In genomic region chr2:239400907-239401449, GRCh38 we compare ENCODE assay signal across 8 cellular contexts. TPM values are rescaled to one million over a fixed set of nuclear protein-coding genes. Genes with fewer than 3 reads are reported as not detected.
DNase-seq lines count a peak whose midpoint lies in the region; ATAC-seq and TF ChIP-seq lines count a peak whose summit lies in the region.

Gene HDAC4, minus strand, starts transcription at chr2:239401020. Its CDS starts 48,321 bp downstream, at chr2:239352699.

- H3K36me3 ChIP-seq in kidney epithelial cell (ENCODE audit: control insufficient read depth, insufficient read depth, low read length), result no peaks in the 10 kb centered on the region

- peak; percentile 90 for ATAC-seq in GM19328 (IDR thresholded peaks at IDR 0.05; ENCODE audit: unreplicated experiment)
- ATAC-seq in HG03469 (IDR thresholded peaks at IDR 0.05; ENCODE audit: unreplicated experiment), result peak; percentile 69

- peak within 1 kb of the TSS; percentile 92 for H3K4me3 ChIP-seq in kidney epithelial cell (ENCODE audit: low read depth, low read length)

- no peaks in the 10 kb centered on the region for H3K27me3 ChIP-seq in kidney epithelial cell (ENCODE audit: control insufficient read depth, insufficient read depth, low read length)

- DNase-seq in AML-193 (lab: John Stamatoyannopoulos, UW), result peak; percentile 93 to 97
- DNase-seq in NCI-H526 (lab: John Stamatoyannopoulos, UW), result peak; percentile 99 to 100
- DNase-seq in activated CD4-positive, alpha-beta T cell treated with anti-CD3 and anti-CD28 coated beads for 48 hours, result peak; percentile 99
- DNase-seq in kidney epithelial cell (ENCODE audit: low read depth), result peak; percentile 84
- peak; percentile 99 for DNase-seq in stimulated activated CD4-positive, alpha-beta T cell treated with anti-CD3 and anti-CD28 coated beads, Interleukin-15, amount 100 ng/mL, for 24 hours

- no peak for TF ChIP-seq CTCF in kidney epithelial cell (IDR thresholded peaks at IDR 0.05; ENCODE audit: insufficient read depth, low read length, poor library complexity, severe bottlenecking)

- H3K27ac ChIP-seq in cingulate gyrus (ENCODE audit: low read depth, low read length), result peak within 1 kb of the TSS; percentile 100

RNA-seq across cellular contexts. Expression of gene HDAC4, which starts in this region (rescaled TPM):
- total RNA-seq in kidney epithelial cell, result 6.8 and 7.8 TPM in 2 replicates

Comparison
In these comparisons a context has a peak if more than half of its experiments do, and no peak if none do; other contexts are left out.
1. Peak in every context shown above with its lines: DNase-seq, ATAC-seq, H3K4me3 ChIP-seq and H3K27ac ChIP-seq.